11 cellular contexts compared by ENCODE assay signal in genomic region chr11:130438401-130439159, GRCh38. TPM values are rescaled to one million over a fixed set of nuclear protein-coding genes. Genes with fewer than 3 reads are reported as not detected.
DNase-seq lines count a peak whose midpoint lies in the region; ATAC-seq and TF ChIP-seq lines count a peak whose summit lies in the region.
"Not testable (repeated sequence)": the region's sequence is repeated elsewhere in the genome, so short reads cannot be mapped to it uniquely, and the experiment has no call there.
"Had no signal": no experiment of that assay in that cellular context is flagged by ENCODE, and none has a peak within 500 bp of the region (broad histone marks: within the 10 kb centered on the region; RNA-seq: fewer than 3 reads in every experiment).

No MANE protein-coding gene starts in this region.

- not testable (repeated sequence) for H3K9me3 ChIP-seq in CD8-positive, alpha-beta memory T cell (ENCODE audit: low read length); MM.1S (replicated peaks; ENCODE audit: insufficient read depth, low read length)

- H3K36me3 ChIP-seq in CD8-positive, alpha-beta memory T cell (ENCODE audit: insufficient read depth, low read length); MM.1S (replicated peaks; ENCODE audit: insufficient read depth, low read length): not testable (repeated sequence)

- peak overlapping the region in 4 of 7 donors; percentile 7 to 71 (median 20) for H3K4me3 Mint-ChIP-seq in CD8-positive, alpha-beta memory T cell
- H3K4me3 Mint-ChIP-seq in T-helper 2 cell treated with Interferon-gamma antibody and Interleukin-4, amounts not matched to agents 5 μg/mL and 100 μg/mL, for 36 hours, result peak overlapping the region; percentile 54
- not testable (repeated sequence) for H3K4me3 Mint-ChIP-seq in activated CD4-positive, alpha-beta memory T cell treated with anti-CD3 and anti-CD28 coated beads, Interleukin-2, amount 10 ng/mL, durations not matched to agents 7 days and 5 days; activated naive CD4-positive, alpha-beta T cell treated with anti-CD3 and anti-CD28 coated beads, Interleukin-2, amount 50 U/mL, for 24 hours; central memory CD8-positive, alpha-beta T cell
- H3K4me3 Mint-ChIP-seq in natural killer cell treated with Interleukin-12 subunit alpha and Interleukin-12 subunit beta and Interleukin-15 and Interleukin-18, amount 100 ng/mL, for 72 hours, result peak overlapping the region; percentile 69

- H3K9me2 ChIP-seq in MM.1S (replicated peaks; ENCODE audit: insufficient read depth, low read length), result not testable (repeated sequence)

- POLR2A ChIA-PET in CD8-positive, alpha-beta memory T cell (lab: Charles Lee); activated CD4-positive, alpha-beta memory T cell treated with anti-CD3 and anti-CD28 coated beads, Interleukin-2, amount 10 ng/mL, durations not matched to agents 7 days and 5 days (lab: Charles Lee): not testable (repeated sequence)

- ATAC-seq in central memory CD8-positive, alpha-beta T cell (replicated peaks; ENCODE audit: extremely low read depth, poor library complexity, severe bottlenecking); natural killer cell treated with Interleukin-12 subunit alpha and Interleukin-12 subunit beta and Interleukin-15 and Interleukin-18, amount 100 ng/mL, for 72 hours: not testable (repeated sequence)

- not testable (repeated sequence) for H3K9me3 Mint-ChIP-seq in CD8-positive, alpha-beta memory T cell; T-helper 2 cell treated with Interferon-gamma antibody and Interleukin-4, amounts not matched to agents 5 μg/mL and 100 μg/mL, for 36 hours; activated CD4-positive, alpha-beta memory T cell treated with anti-CD3 and anti-CD28 coated beads, Interleukin-2, amount 10 ng/mL, durations not matched to agents 7 days and 5 days; activated naive CD4-positive, alpha-beta T cell treated with anti-CD3 and anti-CD28 coated beads, Interleukin-2, amount 50 U/mL, for 24 hours; central memory CD8-positive, alpha-beta T cell; natural killer cell treated with Interleukin-12 subunit alpha and Interleukin-12 subunit beta and Interleukin-15 and Interleukin-18, amount 100 ng/mL, for 72 hours

- not testable (repeated sequence) for H3K27me3 ChIP-seq in CD8-positive, alpha-beta memory T cell (ENCODE audit: insufficient read depth, low read length, poor library complexity, severe bottlenecking); MM.1S (replicated peaks; ENCODE audit: insufficient read depth, low read length)

- H3K27ac ChIP-seq in CD8-positive, alpha-beta memory T cell (ENCODE audit: low read depth, low read length); MM.1S (ENCODE audit: low read length): not testable (repeated sequence)

- not testable (repeated sequence) for TF ChIP-seq CTCF in MM.1S (IDR thresholded peaks at IDR 0.05; ENCODE audit: low read length)

- H4K20me1 ChIP-seq in MM.1S (ENCODE audit: insufficient read depth, low read length), result not testable (repeated sequence)

- DNase-seq in CD8-positive, alpha-beta memory T cell; MM.1S; T-helper 2 cell treated with Interferon-gamma antibody and Interleukin-4, amounts not matched to agents 5 μg/mL and 100 μg/mL, for 36 hours (ENCODE audit: low spot score); activated CD4-positive, alpha-beta memory T cell treated with anti-CD3 and anti-CD28 coated beads, Interleukin-2, amount 10 ng/mL, durations not matched to agents 7 days and 5 days; central memory CD8-positive, alpha-beta T cell (ENCODE audit: low spot score in 2 of 2); natural killer cell treated with Interleukin-12 subunit alpha and Interleukin-12 subunit beta and Interleukin-15 and Interleukin-18, amount 100 ng/mL, for 72 hours (ENCODE audit: low spot score): not testable (repeated sequence)

- H3K27me3 Mint-ChIP-seq in CD8-positive, alpha-beta memory T cell; T-helper 2 cell treated with Interferon-gamma antibody and Interleukin-4, amounts not matched to agents 5 μg/mL and 100 μg/mL, for 36 hours (ENCODE audit: low read depth); activated naive CD4-positive, alpha-beta T cell treated with anti-CD3 and anti-CD28 coated beads, Interleukin-2, amount 50 U/mL, for 24 hours; central memory CD8-positive, alpha-beta T cell: not testable (repeated sequence)
- H3K27me3 Mint-ChIP-seq in activated CD4-positive, alpha-beta memory T cell treated with anti-CD3 and anti-CD28 coated beads, Interleukin-2, amount 10 ng/mL, durations not matched to agents 7 days and 5 days, result peaks cover 17% of the 10 kb centered on the region
- H3K27me3 Mint-ChIP-seq in natural killer cell treated with Interleukin-12 subunit alpha and Interleukin-12 subunit beta and Interleukin-15 and Interleukin-18, amount 100 ng/mL, for 72 hours, result peaks cover 0 to 11% of the 10 kb centered on the region in 2 donors

- not testable (repeated sequence) for H3K79me2 ChIP-seq in MM.1S (ENCODE audit: low read length)

- H3K4me1 Mint-ChIP-seq in CD8-positive, alpha-beta memory T cell, result peaks cover 17 to 19% (median 17%) of the 10 kb centered on the region in 3 donors
- H3K4me1 Mint-ChIP-seq in T-helper 2 cell treated with Interferon-gamma antibody and Interleukin-4, amounts not matched to agents 5 μg/mL and 100 μg/mL, for 36 hours (ENCODE audit: low read depth), result peaks cover 29% of the 10 kb centered on the region
- peaks cover 30% of the 10 kb centered on the region for H3K4me1 Mint-ChIP-seq in activated CD4-positive, alpha-beta memory T cell treated with anti-CD3 and anti-CD28 coated beads, Interleukin-2, amount 10 ng/mL, durations not matched to agents 7 days and 5 days
- H3K4me1 Mint-ChIP-seq in activated naive CD4-positive, alpha-beta T cell treated with anti-CD3 and anti-CD28 coated beads, Interleukin-2, amount 50 U/mL, for 24 hours, result not testable (repeated sequence)
- peaks cover 23% of the 10 kb centered on the region for H3K4me1 Mint-ChIP-seq in central memory CD8-positive, alpha-beta T cell
- H3K4me1 Mint-ChIP-seq in natural killer cell treated with Interleukin-12 subunit alpha and Interleukin-12 subunit beta and Interleukin-15 and Interleukin-18, amount 100 ng/mL, for 72 hours (ENCODE audit: low read depth in 2 of 2), result peaks cover 16 to 25% of the 10 kb centered on the region in 2 donors

- CTCF ChIA-PET in CD8-positive, alpha-beta memory T cell (lab: Charles Lee), result interaction anchor here (1.6 kb wide), 1 partner anchor 424 kb away, joined by 6 read pairs; no protein-coding TSS in a partner anchor
- CTCF ChIA-PET in activated CD4-positive, alpha-beta memory T cell treated with anti-CD3 and anti-CD28 coated beads, Interleukin-2, amount 10 ng/mL, durations not matched to agents 7 days and 5 days (lab: Charles Lee), result interaction anchor here (9.5 kb wide), 1 partner anchor 423 kb away, joined by 226 read pairs; no protein-coding TSS in a partner anchor

- peaks cover 10% of the 10 kb centered on the region for H3K4me1 ChIP-seq in CD8-positive, alpha-beta memory T cell (ENCODE audit: insufficient read depth, low read length)
- H3K4me1 ChIP-seq in MM.1S (ENCODE audit: low read length), result peaks cover 30% of the 10 kb centered on the region

- peak overlapping the region; percentile 44 for H3K4me2 ChIP-seq in MM.1S (ENCODE audit: low read depth, low read length)

- peak overlapping the region in 4 of 8 donors; percentile 29 to 61 (median 50) for H3K27ac Mint-ChIP-seq in CD8-positive, alpha-beta memory T cell
- peak overlapping the region; percentile 66 for H3K27ac Mint-ChIP-seq in T-helper 2 cell treated with Interferon-gamma antibody and Interleukin-4, amounts not matched to agents 5 μg/mL and 100 μg/mL, for 36 hours
- peak overlapping the region; percentile 48 for H3K27ac Mint-ChIP-seq in activated CD4-positive, alpha-beta memory T cell treated with anti-CD3 and anti-CD28 coated beads, Interleukin-2, amount 10 ng/mL, durations not matched to agents 7 days and 5 days
- H3K27ac Mint-ChIP-seq in activated naive CD4-positive, alpha-beta T cell treated with anti-CD3 and anti-CD28 coated beads, Interleukin-2, amount 50 U/mL, for 24 hours, result peak overlapping the region; percentile 68
- H3K27ac Mint-ChIP-seq in central memory CD8-positive, alpha-beta T cell (ENCODE audit: low read depth), result peak overlapping the region; percentile 18
- peak overlapping the region; percentile 58 to 66 for H3K27ac Mint-ChIP-seq in natural killer cell treated with Interleukin-12 subunit alpha and Interleukin-12 subunit beta and Interleukin-15 and Interleukin-18, amount 100 ng/mL, for 72 hours

- H3F3A ChIP-seq in MM.1S (ENCODE audit: insufficient read depth, low read length), result not testable (repeated sequence)

- H2AFZ ChIP-seq in MM.1S (ENCODE audit: low read length), result peak overlapping the region; percentile 43

- not testable (repeated sequence) for H3K36me3 Mint-ChIP-seq in CD8-positive, alpha-beta memory T cell; T-helper 2 cell treated with Interferon-gamma antibody and Interleukin-4, amounts not matched to agents 5 μg/mL and 100 μg/mL, for 36 hours (ENCODE audit: low read depth); activated CD4-positive, alpha-beta memory T cell treated with anti-CD3 and anti-CD28 coated beads, Interleukin-2, amount 10 ng/mL, durations not matched to agents 7 days and 5 days (ENCODE audit: low read depth); activated naive CD4-positive, alpha-beta T cell treated with anti-CD3 and anti-CD28 coated beads, Interleukin-2, amount 50 U/mL, for 24 hours; central memory CD8-positive, alpha-beta T cell (ENCODE audit: insufficient read depth); natural killer cell treated with Interleukin-12 subunit alpha and Interleukin-12 subunit beta and Interleukin-15 and Interleukin-18, amount 100 ng/mL, for 72 hours

- H3K4me3 ChIP-seq in CD8-positive, alpha-beta memory T cell (ENCODE audit: low read length); MM.1S (ENCODE audit: low read length): not testable (repeated sequence)

- not testable (repeated sequence) for H3K9ac ChIP-seq in MM.1S (ENCODE audit: low read length)

RNA-seq across cellular contexts. Expression of gene ADAMTS15, which starts 9.9 kb away (rescaled TPM):
- total RNA-seq in CD8-positive, alpha-beta memory T cell, result not detected
- polyA plus RNA-seq in CD8-positive, alpha-beta memory T cell, result not detected
- not detected for total RNA-seq in activated CD4-positive, alpha-beta memory T cell treated with anti-CD3 and anti-CD28 coated beads, Interleukin-2, amount 10 ng/mL, durations not matched to agents 7 days and 5 days
- total RNA-seq in natural killer cell treated with Interleukin-12 subunit alpha and Interleukin-12 subunit beta and Interleukin-15 and Interleukin-18, amount 100 ng/mL, for 72 hours, result not detected
- total RNA-seq: CD8-positive, alpha-beta T cell; OCI-LY7 had no signal

RNA-seq across cellular contexts. Expression of gene ADAMTS8, which starts 10.2 kb away (rescaled TPM):
- not detected for total RNA-seq in CD8-positive, alpha-beta memory T cell
- polyA plus RNA-seq in CD8-positive, alpha-beta memory T cell, result not detected
- total RNA-seq in activated CD4-positive, alpha-beta memory T cell treated with anti-CD3 and anti-CD28 coated beads, Interleukin-2, amount 10 ng/mL, durations not matched to agents 7 days and 5 days, result not detected
- not detected for total RNA-seq in natural killer cell treated with Interleukin-12 subunit alpha and Interleukin-12 subunit beta and Interleukin-15 and Interleukin-18, amount 100 ng/mL, for 72 hours
- total RNA-seq: CD8-positive, alpha-beta T cell; HT1080; LHCN-M2; OCI-LY7 had no signal
